In the genomic region with DNA sequence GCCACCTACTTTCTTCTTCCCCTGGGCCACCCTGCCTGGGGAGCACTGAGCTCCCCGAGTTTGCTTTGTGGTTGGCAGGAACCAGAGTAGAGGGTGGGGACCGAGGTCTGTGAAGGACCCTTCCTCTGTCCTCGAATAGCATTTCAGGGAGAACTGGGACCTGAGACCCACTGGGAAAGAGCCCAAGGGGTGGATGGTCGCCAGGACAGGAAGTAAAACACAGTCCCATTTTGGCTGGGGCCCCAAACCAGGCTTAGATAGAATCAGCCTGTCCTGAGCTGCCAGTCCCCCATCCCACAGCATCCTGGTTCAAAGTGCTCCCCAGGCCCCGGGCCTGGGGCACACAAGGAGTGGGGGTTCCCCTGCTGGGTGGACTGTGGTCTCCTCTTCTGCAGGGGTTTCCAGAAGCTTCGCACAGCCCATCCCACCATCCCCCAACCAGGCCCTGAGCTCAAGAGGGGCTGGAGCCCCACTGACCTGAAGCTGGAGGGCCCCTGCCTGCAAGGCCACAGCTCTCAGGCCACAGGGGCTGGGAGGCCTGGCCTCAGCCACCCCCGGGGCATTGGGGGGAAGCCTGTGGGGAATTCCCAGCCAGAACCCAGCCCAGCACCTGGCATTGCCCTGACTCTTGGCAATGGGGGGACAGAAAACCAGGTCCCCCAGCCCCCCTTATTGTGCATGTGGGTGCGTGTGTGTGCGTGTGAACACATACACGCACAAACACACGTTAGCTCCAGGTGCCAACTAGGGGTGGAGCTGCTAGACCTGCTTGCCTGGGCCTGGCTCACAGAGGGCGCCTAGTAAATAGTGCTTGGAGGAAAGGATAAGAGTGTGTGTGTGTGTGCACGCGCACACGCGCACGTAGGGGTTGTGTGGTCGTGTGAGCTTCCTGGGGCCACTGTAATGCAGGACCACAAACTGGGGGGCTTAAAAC, we compare ENCODE assay signal across 8 cellular contexts. TPM values are rescaled to one million over a fixed set of nuclear protein-coding genes. Genes with fewer than 3 reads are reported as not detected.
DNase-seq lines count a peak whose midpoint lies in the region; ATAC-seq and TF ChIP-seq lines count a peak whose summit lies in the region.

No MANE protein-coding gene starts in this region.

- peaks cover 64% of the 10 kb centered on the region for H3K4me1 ChIP-seq in CD4-positive, CD25-positive, alpha-beta regulatory T cell (ENCODE audit: control insufficient read depth, insufficient read depth, low read length, poor library complexity, severe bottlenecking)
- H3K4me1 ChIP-seq in HUES6 (ENCODE audit: control insufficient read depth, insufficient read depth, low read length) (peaks cover 26% of the 10 kb centered on the region; the same call in 1 of the 2 replicates), stomach (peaks cover 61 to 81% (median 79%) of the 10 kb centered on the region in 4 donors), BE2C (peaks cover 7% of the 10 kb centered on the region)

- H3K9me3 ChIP-seq in CD4-positive, CD25-positive, alpha-beta regulatory T cell (ENCODE audit: control insufficient read depth in 2 of 2, low read length in 2 of 2): no peaks in the 10 kb centered on the region
- H3K9me3 ChIP-seq in HUES6 (ENCODE audit: control insufficient read depth, insufficient read depth, low read depth, low read length) (no peaks in the 10 kb centered on the region), stomach (no peaks in the 10 kb centered on the region), BE2C (no peaks in the 10 kb centered on the region)

- DNase-seq in CD4-positive, CD25-positive, alpha-beta regulatory T cell: peak; percentile 56 to 82 (median 58)
- DNase-seq in activated T-helper 2 cell treated with anti-CD3 and anti-CD28 coated beads, Interferon-gamma antibody, Interleukin-2, Interleukin-4, amounts not matched to agents 10 μg/mL and 5 μg/mL and 100 μg/mL, durations not matched to agents 14 hours and 24 hours and 36 hours (ENCODE audit: low spot score): no peak
- DNase-seq in immature natural killer cell: peak; percentile 43 to 61 (median 53)
- peak; percentile 77 for DNase-seq in stomach
- DNase-seq in NCI-H2081 (lab: John Stamatoyannopoulos, UW): no peak
- no peak for DNase-seq in BE2C

- no peaks in the 10 kb centered on the region for H3K27me3 ChIP-seq in CD4-positive, CD25-positive, alpha-beta regulatory T cell (ENCODE audit: control insufficient read depth, insufficient read depth, low read length)
- no peaks in the 10 kb centered on the region for H3K27me3 ChIP-seq in HUES6 (ENCODE audit: control insufficient read depth, insufficient read depth, low read length)
- no peaks in the 10 kb centered on the region for H3K27me3 ChIP-seq in stomach
- H3K27me3 ChIP-seq in BE2C: no peaks in the 10 kb centered on the region

- no peak for TF ChIP-seq POLR2A in stomach (IDR thresholded peaks at IDR 0.05)

- peak overlapping the region; percentile 94 to 96 (median 95) for H3K27ac Mint-ChIP-seq in CD4-positive, CD25-positive, alpha-beta regulatory T cell
- peak overlapping the region; percentile 86 for H3K27ac Mint-ChIP-seq in activated T-helper 2 cell treated with anti-CD3 and anti-CD28 coated beads, Interferon-gamma antibody, Interleukin-2, Interleukin-4, amounts not matched to agents 10 μg/mL and 5 μg/mL and 100 μg/mL, durations not matched to agents 14 hours and 24 hours and 36 hours
- H3K27ac Mint-ChIP-seq in immature natural killer cell: peak overlapping the region; percentile 86 to 94 (median 92)

- 14 to 29% (median 20%) methylated on average over 12 to 18 of the region's 18 CpGs for WGBS in stomach, 5 donors

- peak overlapping the region; percentile 92 for H3K27ac ChIP-seq in CD4-positive, CD25-positive, alpha-beta regulatory T cell (ENCODE audit: insufficient read depth, low read length, poor library complexity, severe bottlenecking)
- H3K27ac ChIP-seq in HUES6 (ENCODE audit: low read depth, low read length): no peak overlapping the region
- H3K27ac ChIP-seq in stomach: peak overlapping the region; percentile 88 to 100 (median 100)

- intact Hi-C loops in activated T-helper 2 cell treated with anti-CD3 and anti-CD28 coated beads, Interferon-gamma antibody, Interleukin-2, Interleukin-4, amounts not matched to agents 10 μg/mL and 5 μg/mL and 100 μg/mL, durations not matched to agents 14 hours and 24 hours and 36 hours (cut with micrococcal nuclease): loop anchor here (1.0 to 5.0 kb wide), 2 partner anchors 9 to 40 kb away; no protein-coding TSS in a partner anchor
- intact Hi-C loops in stomach (cut with DNase I; ENCODE audit: low total_unique reads): no loop called here

- peaks cover 4% of the 10 kb centered on the region for H3K27me3 Mint-ChIP-seq in CD4-positive, CD25-positive, alpha-beta regulatory T cell
- no peaks in the 10 kb centered on the region for H3K27me3 Mint-ChIP-seq in activated T-helper 2 cell treated with anti-CD3 and anti-CD28 coated beads, Interferon-gamma antibody, Interleukin-2, Interleukin-4, amounts not matched to agents 10 μg/mL and 5 μg/mL and 100 μg/mL, durations not matched to agents 14 hours and 24 hours and 36 hours (ENCODE audit: low read depth)
- peaks cover 2 to 11% (median 7%) of the 10 kb centered on the region in 3 donors for H3K27me3 Mint-ChIP-seq in immature natural killer cell (ENCODE audit: low read depth in 3 of 3)

- peak overlapping the region; percentile 83 to 93 (median 92) for H3K4me3 Mint-ChIP-seq in CD4-positive, CD25-positive, alpha-beta regulatory T cell
- H3K4me3 Mint-ChIP-seq in activated T-helper 2 cell treated with anti-CD3 and anti-CD28 coated beads, Interferon-gamma antibody, Interleukin-2, Interleukin-4, amounts not matched to agents 10 μg/mL and 5 μg/mL and 100 μg/mL, durations not matched to agents 14 hours and 24 hours and 36 hours (ENCODE audit: low read depth): peak overlapping the region; percentile 72
- peak overlapping the region; percentile 54 to 82 (median 76) for H3K4me3 Mint-ChIP-seq in immature natural killer cell

- ATAC-seq in CD4-positive, CD25-positive, alpha-beta regulatory T cell (ENCODE audit: low read depth in 2 of 2): peak; percentile 13
- ATAC-seq in GM18519 (IDR thresholded peaks at IDR 0.05; ENCODE audit: low FRiP score, unreplicated experiment): no peak

- H3K36me3 ChIP-seq in CD4-positive, CD25-positive, alpha-beta regulatory T cell (ENCODE audit: control insufficient read depth, insufficient read depth, low read length): peaks cover 3% of the 10 kb centered on the region
- H3K36me3 ChIP-seq in HUES6 (ENCODE audit: control insufficient read depth, insufficient read depth, low read length): peaks cover 8% of the 10 kb centered on the region
- H3K36me3 ChIP-seq in stomach: peaks cover 0 to 19% (median 14%) of the 10 kb centered on the region in 4 donors
- peaks cover 9% of the 10 kb centered on the region; the same call in 1 of the 2 replicates for H3K36me3 ChIP-seq in BE2C

- peaks cover 0 to 67% (median 6%) of the 10 kb centered on the region in 4 donors for H3K4me1 Mint-ChIP-seq in CD4-positive, CD25-positive, alpha-beta regulatory T cell
- H3K4me1 Mint-ChIP-seq in activated T-helper 2 cell treated with anti-CD3 and anti-CD28 coated beads, Interferon-gamma antibody, Interleukin-2, Interleukin-4, amounts not matched to agents 10 μg/mL and 5 μg/mL and 100 μg/mL, durations not matched to agents 14 hours and 24 hours and 36 hours (ENCODE audit: low read depth): peaks cover 31% of the 10 kb centered on the region
- peaks cover 30 to 49% of the 10 kb centered on the region in 2 donors for H3K4me1 Mint-ChIP-seq in immature natural killer cell

- H3K36me3 Mint-ChIP-seq in CD4-positive, CD25-positive, alpha-beta regulatory T cell: no peaks in the 10 kb centered on the region
- peaks cover 18% of the 10 kb centered on the region for H3K36me3 Mint-ChIP-seq in activated T-helper 2 cell treated with anti-CD3 and anti-CD28 coated beads, Interferon-gamma antibody, Interleukin-2, Interleukin-4, amounts not matched to agents 10 μg/mL and 5 μg/mL and 100 μg/mL, durations not matched to agents 14 hours and 24 hours and 36 hours (ENCODE audit: low read depth)
- no peaks in the 10 kb centered on the region for H3K36me3 Mint-ChIP-seq in immature natural killer cell

- peak overlapping the region; percentile 8 for H3K9ac ChIP-seq in HUES6 (ENCODE audit: low read length)

- H3K4me3 ChIP-seq in CD4-positive, CD25-positive, alpha-beta regulatory T cell (ENCODE audit: low read depth, low read length): no peak overlapping the region
- H3K4me3 ChIP-seq in HUES6 (ENCODE audit: low read depth, low read length): peak overlapping the region; percentile 95
- peak overlapping the region; percentile 75 to 99 (median 98) for H3K4me3 ChIP-seq in stomach
- H3K4me3 ChIP-seq in BE2C (ENCODE audit: low read depth, low read length): no peak overlapping the region; the same call in 1 of the 2 replicates

- no peak for TF ChIP-seq CTCF in stomach (IDR thresholded peaks at IDR 0.05)
- TF ChIP-seq CTCF in BE2C (IDR thresholded peaks at IDR 0.05; ENCODE audit: low read depth, low read length): no peak

- H3K9me3 Mint-ChIP-seq in CD4-positive, CD25-positive, alpha-beta regulatory T cell: no peaks in the 10 kb centered on the region
- H3K9me3 Mint-ChIP-seq in activated T-helper 2 cell treated with anti-CD3 and anti-CD28 coated beads, Interferon-gamma antibody, Interleukin-2, Interleukin-4, amounts not matched to agents 10 μg/mL and 5 μg/mL and 100 μg/mL, durations not matched to agents 14 hours and 24 hours and 36 hours: no peaks in the 10 kb centered on the region
- no peaks in the 10 kb centered on the region for H3K9me3 Mint-ChIP-seq in immature natural killer cell

- TF ChIP-seq EP300 in stomach (IDR thresholded peaks at IDR 0.05): no peak

RNA-seq across cellular contexts. Expression of a gene that starts 1.0 kb away (rescaled TPM):
- total RNA-seq in CD4-positive, CD25-positive, alpha-beta regulatory T cell: 340 TPM
- 10 to 100 TPM; 28.7 to 38.2 (median 32.0) TPM for polyA plus RNA-seq in CD4-positive, CD25-positive, alpha-beta regulatory T cell
- total RNA-seq in activated T-helper 2 cell treated with anti-CD3 and anti-CD28 coated beads, Interferon-gamma antibody, Interleukin-2, Interleukin-4, amounts not matched to agents 10 μg/mL and 5 μg/mL and 100 μg/mL, durations not matched to agents 14 hours and 24 hours and 36 hours: 161 and 176 TPM in 2 replicates
- 10 to 100 TPM; 22.7 to 39.2 (median 23.9) TPM for polyA plus RNA-seq in immature natural killer cell
- 100 to 1,000 TPM in 2 of 5 donors, 10 to 100 TPM in 3; 38.7 to 192 (median 83.9) TPM for total RNA-seq in stomach
- polyA plus RNA-seq in stomach: 100 to 1,000 TPM; 102 to 164 (median 130) TPM
- polyA plus RNA-seq in BE2C (2012; ENCODE audit: insufficient read depth, insufficient read length, low read depth): 117 TPM

RNA-seq across cellular contexts. Expression of a gene that starts 36.5 kb away (rescaled TPM):
- 58.6 TPM for total RNA-seq in CD4-positive, CD25-positive, alpha-beta regulatory T cell
- polyA plus RNA-seq in CD4-positive, CD25-positive, alpha-beta regulatory T cell: 1 to 10 TPM; 3.2 to 5.4 (median 4.7) TPM
- 41.3 and 47.0 TPM in 2 replicates for total RNA-seq in activated T-helper 2 cell treated with anti-CD3 and anti-CD28 coated beads, Interferon-gamma antibody, Interleukin-2, Interleukin-4, amounts not matched to agents 10 μg/mL and 5 μg/mL and 100 μg/mL, durations not matched to agents 14 hours and 24 hours and 36 hours
- polyA plus RNA-seq in immature natural killer cell: 1 to 10 TPM; 2.6 to 4.4 (median 3.6) TPM
- total RNA-seq in stomach: 10 to 100 TPM; 17.9 to 39.6 (median 33.3) TPM
- 10 to 100 TPM; 39.9 to 50.2 (median 40.9) TPM for polyA plus RNA-seq in stomach
- polyA plus RNA-seq in BE2C (2012; ENCODE audit: insufficient read depth, insufficient read length, low read depth): 80.0 TPM

RNA-seq across cellular contexts. Expression of a gene that starts 44.1 kb away (rescaled TPM):
- total RNA-seq in CD4-positive, CD25-positive, alpha-beta regulatory T cell: 131 TPM
- polyA plus RNA-seq in CD4-positive, CD25-positive, alpha-beta regulatory T cell: 10 to 100 TPM; 73.6 to 91.1 (median 88.0) TPM
- 175 and 181 TPM in 2 replicates for total RNA-seq in activated T-helper 2 cell treated with anti-CD3 and anti-CD28 coated beads, Interferon-gamma antibody, Interleukin-2, Interleukin-4, amounts not matched to agents 10 μg/mL and 5 μg/mL and 100 μg/mL, durations not matched to agents 14 hours and 24 hours and 36 hours
- 100 to 1,000 TPM in 1 of 3 donors, 10 to 100 TPM in 2; 39.4 to 160 (median 42.2) TPM for polyA plus RNA-seq in immature natural killer cell
- 100 to 1,000 TPM in 2 of 5 donors, 10 to 100 TPM in 2, 1 to 10 TPM in 1; 9.9 to 181 (median 41.4) TPM for total RNA-seq in stomach
- 10 to 100 TPM; 12.6 to 17.4 (median 14.1) TPM for polyA plus RNA-seq in stomach
- polyA plus RNA-seq in BE2C (2012; ENCODE audit: insufficient read depth, insufficient read length, low read depth): 9.7 TPM

RNA-seq across cellular contexts. Expression of a gene that starts 44.7 kb away (rescaled TPM):
- 16.5 TPM for total RNA-seq in CD4-positive, CD25-positive, alpha-beta regulatory T cell
- polyA plus RNA-seq in CD4-positive, CD25-positive, alpha-beta regulatory T cell: under 1 TPM; 0.47 to 0.82 (median 0.70) TPM
- total RNA-seq in activated T-helper 2 cell treated with anti-CD3 and anti-CD28 coated beads, Interferon-gamma antibody, Interleukin-2, Interleukin-4, amounts not matched to agents 10 μg/mL and 5 μg/mL and 100 μg/mL, durations not matched to agents 14 hours and 24 hours and 36 hours: 7.6 and 9.5 TPM in 2 replicates
- polyA plus RNA-seq in immature natural killer cell (under 1 TPM in 1 of 3 donors, not detected in 2; 0.42 TPM), stomach (10 to 100 TPM in 1 of 3 donors, 1 to 10 TPM in 2; 8.1 to 22.3 (median 9.6) TPM)
- total RNA-seq in stomach: 1 to 10 TPM in 2 of 5 donors, not detected in 3; 3.5 to 7.5 TPM
- polyA plus RNA-seq in BE2C (2012; ENCODE audit: insufficient read depth, insufficient read length, low read depth): not detected

Comparison
In these comparisons a context has a peak if more than half of its experiments do, and no peak if none do; other contexts are left out.
1. DNase-seq: peak in CD4-positive, CD25-positive, alpha-beta regulatory T cell (3 of 3), immature natural killer cell (3 of 3) and stomach (single experiment); none in activated T-helper 2 cell treated with anti-CD3 and anti-CD28 coated beads, Interferon-gamma antibody, Interleukin-2, Interleukin-4, amounts not matched to agents 10 μg/mL and 5 μg/mL and 100 μg/mL, durations not matched to agents 14 hours and 24 hours and 36 hours (single experiment), NCI-H2081 (0 of 2) and BE2C (single experiment).
2. H3K4me3 ChIP-seq: peak in HUES6 (single experiment) and stomach (4 of 4); none in CD4-positive, CD25-positive, alpha-beta regulatory T cell (single experiment) and BE2C (single experiment).
3. Peak in every context shown above with its lines, with median percentiles within 50 percentile points of each other: H3K27ac Mint-ChIP-seq and H3K4me3 Mint-ChIP-seq.